In the genomic region with DNA sequence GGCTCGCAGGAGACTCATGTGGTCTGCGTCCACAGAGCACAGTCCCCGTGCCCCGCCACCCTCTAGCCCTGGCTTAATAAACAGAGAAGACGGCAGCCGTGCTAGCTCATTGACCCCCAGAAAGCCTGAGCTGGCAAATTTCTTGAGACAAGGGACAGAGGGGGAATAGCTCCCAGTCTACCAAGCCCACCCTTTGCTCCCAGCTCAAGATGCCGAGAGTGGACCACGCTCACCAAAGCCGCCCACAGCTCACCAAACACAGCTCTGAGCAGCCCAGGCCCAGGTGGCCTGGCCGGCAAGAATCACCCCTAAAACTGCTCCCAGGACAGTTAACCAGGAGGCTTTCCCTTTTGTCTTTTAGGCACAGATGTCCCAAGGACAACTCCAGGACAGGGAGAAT, we compare ENCODE assay signal across 12 cellular contexts. TPM values are rescaled to one million over a fixed set of nuclear protein-coding genes. Genes with fewer than 3 reads are reported as not detected.
A peak's percentile ranks its signal among the peaks of the same experiment; 100 is the strongest.
DNase-seq lines count a peak whose midpoint lies in the region; ATAC-seq, FAIRE-seq and TF ChIP-seq lines count a peak whose summit lies in the region.
"Had no signal": no experiment of that assay in that cellular context is flagged by ENCODE, and none has a peak within 500 bp of the region (broad histone marks: within the 10 kb centered on the region; RNA-seq: fewer than 3 reads in every experiment).

No MANE protein-coding gene starts in this region.

- H3K23me2 ChIP-seq in H1 (ENCODE audit: low read depth, low read length) = peaks cover 6% of the 10 kb centered on the region; the same call in 1 of the 2 replicates

- H3K4me1 ChIP-seq in H1 (replicated peaks in 1 of 4; ENCODE audit: control insufficient read depth in 3 of 4, insufficient read depth in 4 of 4, low read length in 3 of 4) = peaks cover 6 to 35% (median 15%) of the 10 kb centered on the region in 4 experiments
- peaks cover 0 to 60% (median 49%) of the 10 kb centered on the region in 4 donors for H3K4me1 ChIP-seq in sigmoid colon

- no peak overlapping the region for H3K14ac ChIP-seq in H1 (ENCODE audit: insufficient read length)

- TF ChIP-seq POLR2A in H1 (IDR thresholded peaks at IDR 0.05; ENCODE audit: control extremely low read depth in 1 of 2, low read depth in 2 of 2, low read length in 2 of 2) (no peak), sigmoid colon (IDR thresholded peaks at IDR 0.05) (no peak)

- H3K9me3 Mint-ChIP-seq in natural killer cell treated with Interleukin-12 subunit alpha and Interleukin-12 subunit beta and Interleukin-15 and Interleukin-18, amount 100 ng/mL, for 72 hours = no peaks in the 10 kb centered on the region
- no peaks in the 10 kb centered on the region for H3K9me3 Mint-ChIP-seq in natural killer cell

- no peak overlapping the region for H2BK20ac ChIP-seq in H1 (ENCODE audit: low read length)

- H3K27ac ChIP-seq in H1 (ENCODE audit: low read depth, low read length) (no peak overlapping the region), sigmoid colon (peak overlapping the region; percentile 89 to 96 (median 93))

- CTCF ChIA-PET in H1 (lab: Charles Lee; ENCODE audit: partially characterized antibody) = interaction anchor here (0.8 to 2.0 kb wide), 7 partner anchors 13 to 195 kb away, joined by 3 to 7 read pairs (median 3); no protein-coding TSS in a partner anchor

- peak overlapping the region; percentile 44; the same call in 1 of the 2 replicates for H2AK5ac ChIP-seq in H1 (ENCODE audit: low read depth, low read length)

- peak overlapping the region; percentile 12; the same call in 1 of the 2 replicates for H2BK5ac ChIP-seq in H1 (ENCODE audit: low read depth, low read length)

- H3K27me3 ChIP-seq in H1 (replicated peaks in 1 of 4; ENCODE audit: control insufficient read depth in 3 of 4, extremely low read depth in 1 of 4, insufficient read depth in 3 of 4, low read length in 3 of 4) (peaks cover 0 to 3% (median 0%) of the 10 kb centered on the region in 4 experiments; a peak in 1 of 7 replicates), sigmoid colon (no peaks in the 10 kb centered on the region)
- H3K27me3 ChIP-seq: upper lobe of right lung had no signal

- POLR2A ChIA-PET in H1 (lab: Charles Lee; ENCODE audit: partially characterized antibody) = interaction anchor here (0.8 to 1.8 kb wide), 6 partner anchors 9 to 24 kb away, joined by 3 to 6 read pairs (median 4); no protein-coding TSS in a partner anchor

- H3K4me3 ChIP-seq in H1 (ENCODE audit: extremely low read depth in 1 of 4, insufficient read depth in 2 of 4, low read depth in 3 of 4, low read length in 4 of 4) = 0 out of 8 replicates have a peak overlapping the region, but pooled peaks of 1 of the 4 experiments have one; percentile 98
- H3K4me3 ChIP-seq in sigmoid colon = no peak overlapping the region
- H3K4me3 ChIP-seq: upper lobe of right lung had no signal

- no peaks in the 10 kb centered on the region; the same call in 1 of the 2 replicates for H3K79me1 ChIP-seq in H1 (ENCODE audit: low read depth, low read length)

- no peak overlapping the region for H3K23ac ChIP-seq in H1 (ENCODE audit: insufficient read length)

- TF ChIP-seq CTCF in natural killer cell (IDR thresholded peaks at IDR 0.05) = no peak
- TF ChIP-seq CTCF in H1 (IDR thresholded peaks at IDR 0.05; ENCODE audit: control extremely low read depth in 1 of 3, insufficient read depth in 1 of 3, low read depth in 1 of 3, low read length in 3 of 3) = no peak
- TF ChIP-seq CTCF in sigmoid colon (IDR thresholded peaks at IDR 0.05) = no peak

- no peaks in the 10 kb centered on the region for H3K9me3 ChIP-seq in H1 (ENCODE audit: insufficient read depth in 2 of 2, low read depth in 1 of 2, low read length in 1 of 2)
- H3K9me3 ChIP-seq in sigmoid colon = no peaks in the 10 kb centered on the region
- H3K9me3 ChIP-seq: upper lobe of right lung had no signal

- H3K27ac Mint-ChIP-seq in natural killer cell treated with Interleukin-12 subunit alpha and Interleukin-12 subunit beta and Interleukin-15 and Interleukin-18, amount 100 ng/mL, for 72 hours = peak overlapping the region; percentile 32 to 88
- H3K27ac Mint-ChIP-seq in natural killer cell = no peak overlapping the region

- peak overlapping the region; percentile 52; the same call in 1 of the 2 replicates for H3K18ac ChIP-seq in H1 (ENCODE audit: extremely low read depth, low read length)

- H3K36me3 ChIP-seq in H1 (ENCODE audit: control insufficient read depth in 2 of 4, insufficient read depth in 4 of 4, low read length in 3 of 4) = peaks cover 0 to 13% (median 4%) of the 10 kb centered on the region in 4 experiments; a peak in 4 of 8 replicates
- peaks cover 3 to 29% (median 9%) of the 10 kb centered on the region in 4 donors for H3K36me3 ChIP-seq in sigmoid colon

- peak overlapping the region; percentile 78 for H3K4me3 Mint-ChIP-seq in natural killer cell treated with Interleukin-12 subunit alpha and Interleukin-12 subunit beta and Interleukin-15 and Interleukin-18, amount 100 ng/mL, for 72 hours
- H3K4me3 Mint-ChIP-seq in natural killer cell = no peak overlapping the region

- H3K4ac ChIP-seq in H1 (replicated peaks; ENCODE audit: insufficient read length, low read depth, low read length) = peak overlapping the region; percentile 41

- FAIRE-seq in H1 (lab: Jason Lieb, UNC) = no peak

- peaks cover 0 to 58% of the 10 kb centered on the region in 2 experiments; a peak in 3 of 4 replicates for H3K79me2 ChIP-seq in H1 (ENCODE audit: control insufficient read depth in 1 of 2, insufficient read depth in 2 of 2, low read length in 2 of 2)

- no peak overlapping the region; a peak in 1 of 7 replicates for H3K9ac ChIP-seq in H1 (replicated peaks in 1 of 4; ENCODE audit: extremely low read depth in 1 of 4, low read depth in 3 of 4, low read length in 3 of 4)

- peak overlapping the region; percentile 39; the same call in 1 of the 2 replicates for H2BK12ac ChIP-seq in H1 (ENCODE audit: low read depth, low read length)

- H4K91ac ChIP-seq in H1 (replicated peaks; ENCODE audit: insufficient read length, low read length) = no peak overlapping the region

- no peaks in the 10 kb centered on the region for H3K36me3 Mint-ChIP-seq in natural killer cell treated with Interleukin-12 subunit alpha and Interleukin-12 subunit beta and Interleukin-15 and Interleukin-18, amount 100 ng/mL, for 72 hours
- H3K36me3 Mint-ChIP-seq in natural killer cell = no peaks in the 10 kb centered on the region

- TF ChIP-seq EP300 in H1 (IDR thresholded peaks at IDR 0.05; ENCODE audit: borderline replicate concordance in 1 of 2, low read depth in 2 of 2, low read length in 2 of 2) = no peak
- no peak for TF ChIP-seq EP300 in sigmoid colon (IDR thresholded peaks at IDR 0.05)

- DNase-seq in natural killer cell treated with Interleukin-12 subunit alpha and Interleukin-12 subunit beta and Interleukin-15 and Interleukin-18, amount 100 ng/mL, for 72 hours (ENCODE audit: low spot score) = no peak
- no peak for DNase-seq in natural killer cell
- no peak for DNase-seq in H1 (ENCODE audit: low read depth in 1 of 2, low spot score in 2 of 2)
- no peak for DNase-seq in sigmoid colon
- no peak for DNase-seq in NCI-H2029 treated with DMSO at 0.1 percent for 48 hours (lab: John Stamatoyannopoulos, UW)
- DNase-seq in HCEC 1CT = no peak
- DNase-seq in NCI-H2196 treated with DMSO at 0.1 percent for 48 hours (lab: John Stamatoyannopoulos, UW; ENCODE audit: unreplicated experiment) = no peak
- DNase-seq: central memory CD4-positive, alpha-beta T cell; DMS 273 treated with DMSO at 0.1 percent for 48 hours; upper lobe of right lung had no signal

- peaks cover 7 to 13% of the 10 kb centered on the region in 2 experiments for H4K20me1 ChIP-seq in H1 (replicated peaks in 1 of 2; ENCODE audit: control insufficient read depth in 1 of 2, insufficient read depth in 2 of 2, low read length in 2 of 2)

- no peak overlapping the region for H4K5ac ChIP-seq in H1 (ENCODE audit: insufficient read length, low read depth, low read length)

- H2AFZ ChIP-seq in H1 (ENCODE audit: low read length) = no peak overlapping the region

- no peak for ATAC-seq in natural killer cell treated with Interleukin-12 subunit alpha and Interleukin-12 subunit beta and Interleukin-15 and Interleukin-18, amount 100 ng/mL, for 72 hours
- ATAC-seq in natural killer cell (no peak), HG03045 (IDR thresholded peaks at IDR 0.05; ENCODE audit: unreplicated experiment) (no peak)
- ATAC-seq: upper lobe of right lung had no signal

- TF ChIP-seq RAD21 in H1 (IDR thresholded peaks at IDR 0.05 in 1 of 2, conservative IDR thresholded peaks at IDR 0.05 in 1 of 2; ENCODE audit: low read depth in 2 of 2, low read length in 2 of 2) = no peak

- H3K27me3 Mint-ChIP-seq in natural killer cell treated with Interleukin-12 subunit alpha and Interleukin-12 subunit beta and Interleukin-15 and Interleukin-18, amount 100 ng/mL, for 72 hours = peaks cover 0 to 12% of the 10 kb centered on the region in 2 donors
- peaks cover 6 to 16% of the 10 kb centered on the region in 2 donors for H3K27me3 Mint-ChIP-seq in natural killer cell (ENCODE audit: low read depth in 2 of 2)

- intact Hi-C loops in natural killer cell (cut with micrococcal nuclease) (no loop called here), sigmoid colon (cut with DNase I) (loop anchor here (10.0 kb wide), 2 partner anchors 361 to 1021 kb away; partner anchors contain the start of genes GET4 and MAFK)

- H4K8ac ChIP-seq in H1 (ENCODE audit: extremely low read depth, insufficient read depth, low read length) = no peak overlapping the region; the same call in 1 of the 2 replicates

- peak overlapping the region in 1 of 2 experiments; percentile 66; a peak in 1 of 4 replicates for H3K4me2 ChIP-seq in H1 (ENCODE audit: insufficient read depth in 1 of 2, low read depth in 2 of 2, low read length in 2 of 2)

- 0 out of 2 replicates have a peak overlapping the region, but pooled peaks have one; percentile 46 for H2BK15ac ChIP-seq in H1 (ENCODE audit: low read length)

- WGBS in H1 (ENCODE audit: extremely low coverage in 1 of 2, insufficient coverage in 1 of 2, insufficient read length in 1 of 2, insufficient replicate concordance in 2 of 2, low coverage in 1 of 2, low lambda C conversion rate in 2 of 2, missing lambda C conversion rate in 1 of 2), 2 experiments = 82% methylated on average over 10 of the region's 10 CpGs; no CpG with 5 or more reads in 1 of the 2 experiments
- WGBS in sigmoid colon, 2 donors = 85 to 87% methylated on average over 10 of the region's 10 CpGs

- no peak overlapping the region for H2BK120ac ChIP-seq in H1 (replicated peaks; ENCODE audit: low read depth, low read length)

- no peak overlapping the region for H3K56ac ChIP-seq in H1 (replicated peaks; ENCODE audit: insufficient read length, low read depth, low read length)

- peaks cover 8 to 9% of the 10 kb centered on the region in 2 donors for H3K4me1 Mint-ChIP-seq in natural killer cell treated with Interleukin-12 subunit alpha and Interleukin-12 subunit beta and Interleukin-15 and Interleukin-18, amount 100 ng/mL, for 72 hours (ENCODE audit: low read depth in 2 of 2)
- H3K4me1 Mint-ChIP-seq in natural killer cell = peaks cover 0 to 12% of the 10 kb centered on the region in 2 donors

RNA-seq across cellular contexts. Expression of gene PDGFA, which starts 5.4 kb away (rescaled TPM):
- 1 to 10 TPM; 1.3 to 5.0 TPM for total RNA-seq in natural killer cell treated with Interleukin-12 subunit alpha and Interleukin-12 subunit beta and Interleukin-15 and Interleukin-18, amount 100 ng/mL, for 72 hours
- total RNA-seq in natural killer cell (1 to 10 TPM in 2 of 3 donors, under 1 TPM in 1; 0.86 to 2.0 (median 1.5) TPM), sigmoid colon (10 to 100 TPM; 33.9 to 38.5 (median 36.9) TPM)
- total RNA-seq in H1 (2021; fragmentation: NEBNext Ultra II Directional; extraction: Animal tissue kit (Norgen Biotek cat#: 25700)) = 38.0 and 43.0 TPM in 2 replicates
- polyA plus RNA-seq in H1 (2011; rRNA removed) (21.1 and 22.3 TPM in 2 replicates), sigmoid colon (10 to 100 TPM; 19.7 to 21.6 (median 20.0) TPM)
- 18.1 TPM for polyA plus RNA-seq in H1 (2011; cell fraction: cytosol; rRNA removed)
- 42.6 TPM for polyA plus RNA-seq in H1 (2011; cell fraction: nucleus; rRNA removed)
- polyA plus RNA-seq in H1 (2012, experiment 1 of 2) = 42.0 to 59.5 TPM (median 51.8 TPM) in 4 replicates
- polyA plus RNA-seq in H1 (2012, experiment 2 of 2) = 33.3 TPM
- 34.8 TPM for polyA plus RNA-seq in H1 (2013, experiment 1 of 2)
- 38.8 TPM for polyA plus RNA-seq in H1 (2013, experiment 2 of 2)
- polyA minus RNA-seq in H1 (2011; rRNA and poly(A)+ RNA removed) = 46.5 and 53.1 TPM in 2 replicates
- 78.2 TPM for polyA minus RNA-seq in H1 (2011; cell fraction: cytosol; rRNA and poly(A)+ RNA removed)
- 31.0 TPM for polyA minus RNA-seq in H1 (2011; cell fraction: nucleus; rRNA and poly(A)+ RNA removed)
- total RNA-seq: OCI-LY7 had no signal

Comparison
In these comparisons a context has a peak if more than half of its experiments do, and no peak if none do; other contexts are left out.
1. H3K27ac Mint-ChIP-seq: peak in natural killer cell treated with Interleukin-12 subunit alpha and Interleukin-12 subunit beta and Interleukin-15 and Interleukin-18, amount 100 ng/mL, for 72 hours (2 of 2); none in natural killer cell (0 of 2).